1 cellular context compared by ENCODE assay signal in genomic region chr2:55047677-55048299, GRCh38.
TF ChIP-seq lines count a peak whose summit lies in the region.

No MANE protein-coding gene starts in this region.

TF ChIP-seq in GM23338, 12 proteins besides CTCF, POLR2A, EP300 and RAD21 (continued from another document):
- no peak for TF ChIP-seq REST (IDR thresholded peaks at IDR 0.05; ENCODE audit: unreplicated experiment)
- TF ChIP-seq NANOG (IDR thresholded peaks at IDR 0.05; ENCODE audit: borderline replicate concordance) = no peak
- no peak for TF ChIP-seq EZH2 (IDR thresholded peaks at IDR 0.05; ENCODE audit: low read depth, unreplicated experiment)
- no peak for TF ChIP-seq EZH2phosphoT487 (IDR thresholded peaks at IDR 0.05; ENCODE audit: unreplicated experiment)
- no peak for TF ChIP-seq ZNF331 (CRISPR knock-in tag; IDR thresholded peaks at IDR 0.05; ENCODE audit: low read depth)
- TF ChIP-seq ETS1 (IDR thresholded peaks at IDR 0.05) = no peak
- no peak for TF ChIP-seq STAT1 (IDR thresholded peaks at IDR 0.05; ENCODE audit: unreplicated experiment)
- TF ChIP-seq CREB1 (CRISPR knock-in tag; IDR thresholded peaks at IDR 0.05; ENCODE audit: low read depth) = no peak
